ENCODE assay signal across 8 cellular contexts in genomic region chr11:65423516-65424199, GRCh38. TPM values are rescaled to one million over a fixed set of nuclear protein-coding genes. Genes with fewer than 3 reads are reported as not detected.
DNase-seq lines count a peak whose midpoint lies in the region; ATAC-seq and TF ChIP-seq lines count a peak whose summit lies in the region.

No MANE protein-coding gene starts in this region.

- H3K9me3 ChIP-seq in liver (ENCODE audit: control insufficient read depth in 4 of 4, low read length in 3 of 4): no peaks in the 10 kb centered on the region

- ATAC-seq in HG03196 (IDR thresholded peaks at IDR 0.05; ENCODE audit: unreplicated experiment) (no peak), HG02623 (IDR thresholded peaks at IDR 0.05; ENCODE audit: unreplicated experiment) (no peak), HG02938 (IDR thresholded peaks at IDR 0.05; ENCODE audit: unreplicated experiment) (no peak)

- no peak for TF ChIP-seq CTCF in GM12875 (IDR thresholded peaks at IDR 0.05; ENCODE audit: borderline replicate concordance, insufficient read depth, low read depth, low read length)
- TF ChIP-seq CTCF in liver (IDR thresholded peaks at IDR 0.05; ENCODE audit: low read depth, low read length, missing input control): no peak

- DNase-seq in RPMI8226: peak; percentile 55
- DNase-seq in caudate nucleus (lab: John Stamatoyannopoulos, UW): peak in 2 of 61 donors; percentile 19 to 44
- DNase-seq in substantia nigra (lab: John Stamatoyannopoulos, UW): peak in 4 of 49 donors; percentile 27 to 66 (median 35)

- H3K9ac ChIP-seq in liver (ENCODE audit: low read depth in 1 of 2, low read length in 2 of 2): peak overlapping the region; percentile 98 to 100

- peak overlapping the region; percentile 94 for H3K4me3 ChIP-seq in GM12875 (ENCODE audit: low read depth, low read length)
- peak overlapping the region; percentile 63 to 99 (median 73) for H3K4me3 ChIP-seq in liver (ENCODE audit: low read depth in 1 of 3, low read length in 3 of 3)

- under 1% methylated on average over 19 of the region's 19 CpGs for WGBS in liver

- no peaks in the 10 kb centered on the region for H3K27me3 ChIP-seq in liver (ENCODE audit: control insufficient read depth in 4 of 4, insufficient read depth in 4 of 4, low read length in 3 of 4)

- peaks cover 0 to 31% (median 2%) of the 10 kb centered on the region in 4 donors for H3K4me1 ChIP-seq in liver (ENCODE audit: control insufficient read depth in 4 of 4, insufficient read depth in 4 of 4, low read length in 3 of 4)

- TF ChIP-seq RAD21 in liver (IDR thresholded peaks at IDR 0.05): no peak

- H3K36me3 ChIP-seq in liver (ENCODE audit: control insufficient read depth in 4 of 4, insufficient read depth in 3 of 4, low read depth in 1 of 4, low read length in 3 of 4): peaks cover 0 to 2% (median 0%) of the 10 kb centered on the region in 4 donors

- peak overlapping the region; percentile 99 for H3K27ac ChIP-seq in caudate nucleus (ENCODE audit: low read depth, low read length)
- peak overlapping the region; percentile 99 to 100 for H3K27ac ChIP-seq in liver (ENCODE audit: low read depth in 1 of 2, low read length in 2 of 2)
- peak overlapping the region; percentile 100 for H3K27ac ChIP-seq in substantia nigra (ENCODE audit: low read depth, low read length, poor library complexity, severe bottlenecking)

TF ChIP-seq in liver, 16 proteins besides CTCF, POLR2A, EP300 and RAD21:
- TF ChIP-seq NR2F2 (IDR thresholded peaks at IDR 0.05): peak; percentile 1
- TF ChIP-seq REST (IDR thresholded peaks at IDR 0.05): no peak
- no peak for TF ChIP-seq RXRA (IDR thresholded peaks at IDR 0.05)
- peak; percentile 27 for TF ChIP-seq TAF1 (conservative IDR thresholded peaks at IDR 0.05)
TF ChIP-seq in liver: peak in this region for 2.

RNA-seq across cellular contexts. Expression of gene NEAT1, which starts 1.1 kb away (rescaled TPM):
- total RNA-seq in liver: 1,000 to 10,000 TPM in 1 of 2 donors, 10 to 100 TPM in 1; 29.6 to 1,968 TPM
- 100 to 1,000 TPM in 1 of 2 donors, 10 to 100 TPM in 1; 50.2 to 111 TPM for polyA plus RNA-seq in liver

RNA-seq across cellular contexts. Expression of gene FRMD8, which starts 37.2 kb away (rescaled TPM):
- 10 to 100 TPM; 20.7 to 22.8 TPM for total RNA-seq in liver
- polyA plus RNA-seq in liver: 1 to 10 TPM; 2.8 to 9.4 TPM

RNA-seq across cellular contexts. Expression of gene SLC25A45, which starts 41.2 kb away (rescaled TPM):
- total RNA-seq in liver: 1 to 10 TPM; 5.1 to 6.8 TPM
- polyA plus RNA-seq in liver: 1 to 10 TPM; 4.5 to 5.6 TPM
